ENCODE assay signal across 20 cellular contexts in the genomic region with DNA sequence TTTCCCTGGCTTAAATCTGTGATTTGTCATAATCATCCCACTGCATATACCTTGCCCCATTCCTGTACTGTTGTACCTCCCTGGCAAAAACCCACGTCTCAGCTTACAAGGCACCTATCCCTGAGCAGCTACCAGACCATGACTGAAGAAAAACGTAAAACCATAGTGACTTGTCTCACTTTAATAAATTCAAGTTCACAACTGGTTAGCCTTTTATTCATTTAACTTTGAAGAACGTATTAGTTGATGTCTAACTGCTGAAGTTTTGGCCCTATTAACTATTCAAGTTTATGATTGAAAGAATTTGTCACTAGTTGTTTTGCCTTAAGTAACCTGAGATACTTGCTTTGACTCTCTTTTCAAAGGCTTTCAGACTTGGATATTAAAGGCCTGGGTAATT.
"Had no signal": no experiment of that assay in that cellular context is flagged by ENCODE, and none has a peak within 500 bp of the region (broad histone marks: within the 10 kb centered on the region; RNA-seq: fewer than 3 reads in every experiment).

No MANE protein-coding gene starts in this region.

- H3K27me3 Mint-ChIP-seq: activated naive CD8-positive, alpha-beta T cell; central memory CD8-positive, alpha-beta T cell; effector memory CD8-positive, alpha-beta T cell; memory B cell; stimulated activated naive CD8-positive, alpha-beta T cell treated with anti-CD3 and anti-CD28 coated beads, Interleukin-15, amount 100 ng/mL, for 72 hours; T-cell had no signal

- H3K27ac Mint-ChIP-seq: activated naive CD8-positive, alpha-beta T cell; activated T-helper 2 cell treated with anti-CD3 and anti-CD28 coated beads, Interferon-gamma antibody, Interleukin-2, Interleukin-4, amounts not matched to agents 10 μg/mL and 5 μg/mL and 100 μg/mL, durations not matched to agents 14 hours and 24 hours and 36 hours; memory B cell; stimulated activated effector memory CD8-positive, alpha-beta T cell treated with anti-CD3 and anti-CD28 coated beads, Interleukin-12 subunit alpha, Interleukin-12 subunit beta, amount 100 ng/mL, for 72 hours; stimulated activated naive CD8-positive, alpha-beta T cell treated with anti-CD3 and anti-CD28 coated beads, Interleukin-15, amount 100 ng/mL, for 72 hours; T-cell; T-helper 2 cell treated with Interferon-gamma antibody and Interleukin-4, amounts not matched to agents 5 μg/mL and 100 μg/mL, for 36 hours had no signal

- DNase-seq: activated CD8-positive, alpha-beta memory T cell treated with anti-CD3 and anti-CD28 coated beads, Interleukin-2, amount 50 U/mL, for 48 hours; activated naive CD4-positive, alpha-beta T cell; activated T-cell treated with anti-CD3 and anti-CD28 coated beads, Interleukin-2, amount 50 U/mL, for 4 hours; adrenal gland; effector memory CD8-positive, alpha-beta T cell; esophagus squamous epithelium; gastrocnemius medialis; heart left ventricle; left ventricle myocardium superior; nucleus accumbens; right lobe of liver; stimulated activated CD4-positive, alpha-beta T cell treated with anti-CD3 and anti-CD28 coated beads, Interleukin-1b, Interleukin-23, amount 100 ng/mL, for 48 hours; stimulated activated naive CD8-positive, alpha-beta T cell treated with anti-CD3 and anti-CD28 coated beads, Interleukin-15, amount 100 ng/mL, for 72 hours; T-cell had no signal

- H3K4me3 Mint-ChIP-seq: activated naive CD8-positive, alpha-beta T cell; activated T-cell treated with anti-CD3 and anti-CD28 coated beads, Interleukin-2, amount 50 U/mL, for 4 hours; central memory CD8-positive, alpha-beta T cell; effector memory CD8-positive, alpha-beta T cell; memory B cell; stimulated activated effector memory CD8-positive, alpha-beta T cell treated with anti-CD3 and anti-CD28 coated beads, Interleukin-12 subunit alpha, Interleukin-12 subunit beta, amount 100 ng/mL, for 72 hours; stimulated activated naive CD8-positive, alpha-beta T cell treated with anti-CD3 and anti-CD28 coated beads, Interleukin-15, amount 100 ng/mL, for 72 hours; T-cell; T-helper 2 cell treated with Interferon-gamma antibody and Interleukin-4, amounts not matched to agents 5 μg/mL and 100 μg/mL, for 36 hours had no signal

- ATAC-seq: activated T-cell treated with anti-CD3 and anti-CD28 coated beads, Interleukin-2, amount 50 U/mL, for 4 hours; effector memory CD8-positive, alpha-beta T cell; gastrocnemius medialis; heart left ventricle; left ventricle myocardium superior; right lobe of liver; stimulated activated effector memory CD8-positive, alpha-beta T cell treated with anti-CD3 and anti-CD28 coated beads, Interleukin-12 subunit alpha, Interleukin-12 subunit beta, amount 100 ng/mL, for 72 hours; stimulated activated naive CD8-positive, alpha-beta T cell treated with anti-CD3 and anti-CD28 coated beads, Interleukin-15, amount 100 ng/mL, for 72 hours; T-cell had no signal
